Comparison of ENCODE assay signal across 18 cellular contexts in genomic region chr1:200147742-200148141, GRCh38.
DNase-seq lines count a peak whose midpoint lies in the region; ATAC-seq and TF ChIP-seq lines count a peak whose summit lies in the region.
"Had no signal": no experiment of that assay in that cellular context is flagged by ENCODE, and none has a peak within 500 bp of the region (broad histone marks: within the 10 kb centered on the region; RNA-seq: fewer than 3 reads in every experiment).

No MANE protein-coding gene starts in this region.

- POLR2A ChIA-PET in CD8-positive, alpha-beta memory T cell (lab: Charles Lee): no interaction called here

- H4K20me1 ChIP-seq in neural progenitor cell (ENCODE audit: low read depth): no peaks in the 10 kb centered on the region
- H4K20me1 ChIP-seq: BLaER1 treated with 17β-estradiol and CSF1 and Interleukin-3, amounts not matched to agents 10 nM and 100 nM had no signal

- H3K36me3 Mint-ChIP-seq in CD8-positive, alpha-beta memory T cell: no peaks in the 10 kb centered on the region
- no peaks in the 10 kb centered on the region for H3K36me3 Mint-ChIP-seq in neural progenitor cell
- H3K36me3 Mint-ChIP-seq: CD8-positive, alpha-beta T cell had no signal

- peaks cover 0 to 5% of the 10 kb centered on the region in 2 donors for H3K9me3 ChIP-seq in neuronal stem cell (replicated peaks in 1 of 2; ENCODE audit: control insufficient read depth in 2 of 2, insufficient read depth in 1 of 2, low read depth in 1 of 2, low read length in 2 of 2)
- no peaks in the 10 kb centered on the region for H3K9me3 ChIP-seq in aorta (ENCODE audit: control insufficient read depth, low read length)
- no peaks in the 10 kb centered on the region for H3K9me3 ChIP-seq in CD8-positive, alpha-beta memory T cell (ENCODE audit: low read length)
- H3K9me3 ChIP-seq in neural progenitor cell (ENCODE audit: low read depth): no peaks in the 10 kb centered on the region

- H2BK120ac ChIP-seq in neuronal stem cell (ENCODE audit: low read depth, low read length): no peak overlapping the region

- no peak overlapping the region for H3K4me3 Mint-ChIP-seq in CD8-positive, alpha-beta memory T cell
- no peak overlapping the region for H3K4me3 Mint-ChIP-seq in neural progenitor cell
- H3K4me3 Mint-ChIP-seq: CD8-positive, alpha-beta T cell; GM23338; H9 had no signal

- no peaks in the 10 kb centered on the region for H3K27me3 Mint-ChIP-seq in CD8-positive, alpha-beta memory T cell
- no peaks in the 10 kb centered on the region for H3K27me3 Mint-ChIP-seq in neural progenitor cell (ENCODE audit: insufficient read depth, low read depth)

- H3K36me3 ChIP-seq in H7 (replicated peaks; ENCODE audit: control insufficient read depth, insufficient read depth, low read length) (no peaks in the 10 kb centered on the region), neuronal stem cell (replicated peaks in 1 of 2; ENCODE audit: control insufficient read depth in 2 of 2, insufficient read depth in 2 of 2, low read length in 2 of 2) (no peaks in the 10 kb centered on the region), aorta (ENCODE audit: control insufficient read depth in 1 of 2, insufficient read depth in 2 of 2, low read length in 1 of 2) (no peaks in the 10 kb centered on the region), neural progenitor cell (no peaks in the 10 kb centered on the region)
- no peaks in the 10 kb centered on the region for H3K36me3 ChIP-seq in CD8-positive, alpha-beta memory T cell (ENCODE audit: insufficient read depth, low read length)
- H3K36me3 ChIP-seq: BLaER1 treated with 17β-estradiol and CSF1 and Interleukin-3, amounts not matched to agents 10 nM and 100 nM had no signal

- no peak overlapping the region for H2AFZ ChIP-seq in neuronal stem cell (ENCODE audit: low read length)
- no peak overlapping the region for H2AFZ ChIP-seq in neural progenitor cell (replicated peaks)
- H2AFZ ChIP-seq: GM23338 had no signal

- H2BK15ac ChIP-seq in neuronal stem cell (ENCODE audit: low read length): no peak overlapping the region

- peaks cover 3 to 28% (median 23%) of the 10 kb centered on the region in 3 donors for H3K4me1 Mint-ChIP-seq in CD8-positive, alpha-beta memory T cell
- H3K4me1 Mint-ChIP-seq in neural progenitor cell: peaks cover 6% of the 10 kb centered on the region
- H3K4me1 Mint-ChIP-seq: GM23338, H9 had no signal

- H3K27ac Mint-ChIP-seq in CD8-positive, alpha-beta memory T cell: peak overlapping the region in 1 of 8 donors; percentile 11
- H3K27ac Mint-ChIP-seq in neural progenitor cell: no peak overlapping the region
- H3K27ac Mint-ChIP-seq: CD8-positive, alpha-beta T cell; GM23338; H9 had no signal

- H2AK5ac ChIP-seq in neuronal stem cell (ENCODE audit: low read depth, low read length): peak overlapping the region; percentile 75

- DNase-seq in H7 (peak; percentile 12), left colon (no peak), neuronal stem cell (ENCODE audit: low spot score) (no peak), aorta (no peak), neural progenitor cell (ENCODE audit: low spot score) (no peak), NCI-H2227 (lab: John Stamatoyannopoulos, UW; ENCODE audit: unreplicated experiment) (no peak)
- no peak for DNase-seq in CD8-positive, alpha-beta memory T cell
- DNase-seq: 8988T; CD8-positive, alpha-beta T cell; COR-L47; DMS 273 treated with DMSO at 0.1 percent for 48 hours; DMS53; DND-41; EL; H9 had no signal

- no peaks in the 10 kb centered on the region for H3K79me2 ChIP-seq in neural progenitor cell (ENCODE audit: low read depth)

- peaks cover 0 to 1% of the 10 kb centered on the region in 2 donors for H3K4me1 ChIP-seq in neuronal stem cell (ENCODE audit: control insufficient read depth in 2 of 2, insufficient read depth in 1 of 2, low read depth in 1 of 2, low read length in 2 of 2)
- no peaks in the 10 kb centered on the region for H3K4me1 ChIP-seq in aorta (ENCODE audit: control insufficient read depth in 1 of 2, insufficient read depth in 2 of 2, low read length in 2 of 2)
- H3K4me1 ChIP-seq in CD8-positive, alpha-beta memory T cell (ENCODE audit: insufficient read depth, low read length): peaks cover 3% of the 10 kb centered on the region
- H3K4me1 ChIP-seq in neural progenitor cell: no peaks in the 10 kb centered on the region

- intact Hi-C loops in left colon (cut with DNase I, micrococcal nuclease) (no loop called here), aorta (cut with DNase I) (no loop called here)

- CTCF ChIA-PET in CD8-positive, alpha-beta memory T cell (lab: Charles Lee): no interaction called here

- H3K9me3 Mint-ChIP-seq in CD8-positive, alpha-beta memory T cell: no peaks in the 10 kb centered on the region
- peaks cover 2% of the 10 kb centered on the region for H3K9me3 Mint-ChIP-seq in neural progenitor cell
- H3K9me3 Mint-ChIP-seq: CD8-positive, alpha-beta T cell; GM23338; H9 had no signal

- peak overlapping the region; percentile 71 for H3K14ac ChIP-seq in neuronal stem cell (ENCODE audit: low read length)

- ATAC-seq in left colon: peak; percentile 25
- ATAC-seq in aorta (ENCODE audit: low FRiP score): peak; percentile 38
- ATAC-seq: CD8-positive, alpha-beta T cell; GM12878; GM23338 had no signal

- no peak overlapping the region for H4K91ac ChIP-seq in neuronal stem cell (ENCODE audit: low read depth, low read length, poor library complexity)

- no peaks in the 10 kb centered on the region for H3K79me1 ChIP-seq in neuronal stem cell (ENCODE audit: low read depth, low read length)

- no peak overlapping the region for H4K8ac ChIP-seq in neuronal stem cell (ENCODE audit: low read depth, low read length)

- H2BK12ac ChIP-seq in neuronal stem cell (ENCODE audit: low read length): peak overlapping the region; percentile 16

- H3K27ac ChIP-seq in neuronal stem cell (replicated peaks; ENCODE audit: low read length) (no peak overlapping the region), aorta (ENCODE audit: low read depth in 1 of 2, low read length in 2 of 2) (no peak overlapping the region), neural progenitor cell (no peak overlapping the region)
- no peak overlapping the region for H3K27ac ChIP-seq in CD8-positive, alpha-beta memory T cell (ENCODE audit: low read depth, low read length)
- H3K27ac ChIP-seq: BLaER1 treated with 17β-estradiol and CSF1 and Interleukin-3, amounts not matched to agents 10 nM and 100 nM had no signal

- no peak overlapping the region for H3K4me3 ChIP-seq in H7 (ENCODE audit: insufficient read depth, low read depth, low read length)
- H3K4me3 ChIP-seq in neuronal stem cell (ENCODE audit: low read length in 2 of 2): no peak overlapping the region
- no peak overlapping the region for H3K4me3 ChIP-seq in aorta (ENCODE audit: low read length in 2 of 2)
- H3K4me3 ChIP-seq in CD8-positive, alpha-beta memory T cell (ENCODE audit: low read length): no peak overlapping the region
- H3K4me3 ChIP-seq in neural progenitor cell: no peak overlapping the region
- H3K4me3 ChIP-seq: BLaER1 treated with 17β-estradiol and CSF1 and Interleukin-3, amounts not matched to agents 10 nM and 100 nM; GM12878; GM23338 had no signal

- peak overlapping the region; percentile 66 for H3K4ac ChIP-seq in neuronal stem cell (ENCODE audit: low read length)

- no peaks in the 10 kb centered on the region for H3K27me3 ChIP-seq in H7 (ENCODE audit: control insufficient read depth, insufficient read depth, low read length)
- H3K27me3 ChIP-seq in neuronal stem cell (ENCODE audit: control insufficient read depth in 3 of 3, insufficient read depth in 3 of 3, low read depth in 1 of 3, low read length in 3 of 3): no peaks in the 10 kb centered on the region
- H3K27me3 ChIP-seq in aorta (ENCODE audit: control insufficient read depth in 1 of 2, insufficient read depth in 2 of 2, low read length in 1 of 2): peaks cover 0 to 1% of the 10 kb centered on the region in 2 donors
- no peaks in the 10 kb centered on the region for H3K27me3 ChIP-seq in CD8-positive, alpha-beta memory T cell (ENCODE audit: insufficient read depth, low read length, poor library complexity, severe bottlenecking)
- no peaks in the 10 kb centered on the region for H3K27me3 ChIP-seq in neural progenitor cell
- H3K27me3 ChIP-seq: BLaER1 treated with 17β-estradiol and CSF1 and Interleukin-3, amounts not matched to agents 10 nM and 100 nM had no signal

- no peak overlapping the region for H2BK5ac ChIP-seq in neuronal stem cell (ENCODE audit: low read length)

- no peak for TF ChIP-seq CTCF in neural progenitor cell (IDR thresholded peaks at IDR 0.05)

- H3K9ac ChIP-seq in neuronal stem cell (ENCODE audit: low read depth, low read length, poor library complexity) (no peak overlapping the region), neural progenitor cell (no peak overlapping the region)
- H3K9ac ChIP-seq: BLaER1 treated with 17β-estradiol and CSF1 and Interleukin-3, amounts not matched to agents 10 nM and 100 nM had no signal

- WGBS in neuronal stem cell (ENCODE audit: extremely low coverage in 2 of 2, insufficient read length in 2 of 2, insufficient replicate concordance in 1 of 2), 2 donors: no CpG with 5 or more reads among the region's 40 CpGs
- 97% methylated on average over 39 to 40 of the region's 40 CpGs for WGBS in aorta, 2 donors

- peak overlapping the region; percentile 43 for H3K23ac ChIP-seq in neuronal stem cell (ENCODE audit: low read depth, low read length, poor library complexity)

- no peaks in the 10 kb centered on the region for H3F3A ChIP-seq in neural progenitor cell (ENCODE audit: low read depth)

- H3K4me2 ChIP-seq in neuronal stem cell (ENCODE audit: insufficient read depth, low read length, poor library complexity, severe bottlenecking) (no peak overlapping the region), neural progenitor cell (no peak overlapping the region)
- H3K4me2 ChIP-seq: BLaER1 treated with 17β-estradiol and CSF1 and Interleukin-3, amounts not matched to agents 10 nM and 100 nM; GM23338 had no signal

- peak overlapping the region; percentile 48 for H3K18ac ChIP-seq in neuronal stem cell (ENCODE audit: low read length)
